Comparison of ENCODE assay signal across 1 cellular context in genomic region chr1:161009602-161010211, GRCh38.
TF ChIP-seq lines count a peak whose summit lies in the region.

No MANE protein-coding gene starts in this region.

TF ChIP-seq in K562, 482 proteins besides CTCF, POLR2A, EP300 and RAD21 (continued from another document and continues in another):
- no peak for TF ChIP-seq ZNF318 (IDR thresholded peaks at IDR 0.05; ENCODE audit: borderline replicate concordance in 1 of 2, low read depth in 1 of 2)
- TF ChIP-seq PRDM10 (IDR thresholded peaks at IDR 0.05; ENCODE audit: partially characterized antibody) = peak; percentile 79
- TF ChIP-seq NCOA6 (IDR thresholded peaks at IDR 0.05) = no peak
- peak; percentile 86 for TF ChIP-seq ZNF384 (IDR thresholded peaks at IDR 0.05; ENCODE audit: low read depth, low read length)
- peak; percentile 19 to 64; a peak in 2 of 4 replicates for TF ChIP-seq RCOR1 (IDR thresholded peaks at IDR 0.05; ENCODE audit: borderline replicate concordance in 1 of 2, low read depth in 2 of 2, low read length in 2 of 2)
- peak; percentile 87 for TF ChIP-seq PHB2 (IDR thresholded peaks at IDR 0.05; ENCODE audit: low read depth)
- peak; percentile 29; the same call in 1 of the 2 replicates for TF ChIP-seq JUND (IDR thresholded peaks at IDR 0.05; ENCODE audit: borderline replicate concordance, low read depth, low read length)
- no peak; the same call in 2 of the 3 replicates for TF ChIP-seq JUND (tag; IDR thresholded peaks at IDR 0.05; ENCODE audit: borderline replicate concordance, low read depth, low read length)
- TF ChIP-seq ZNF274 (IDR thresholded peaks at IDR 0.05; ENCODE audit: borderline replicate concordance, low read depth, low read length) = no peak
- TF ChIP-seq ZNF347 (CRISPR knock-in tag; IDR thresholded peaks at IDR 0.05; ENCODE audit: low read depth) = no peak
- TF ChIP-seq SNAPC5 (CRISPR knock-in tag; IDR thresholded peaks at IDR 0.05) = no peak
- TF ChIP-seq SMAD1 (IDR thresholded peaks at IDR 0.05; ENCODE audit: low read depth, low read length, partially characterized antibody) = no peak
- no peak for TF ChIP-seq ZNF695 (CRISPR knock-in tag; IDR thresholded peaks at IDR 0.05)
- no peak for TF ChIP-seq HMGN3 (IDR thresholded peaks at IDR 0.05; ENCODE audit: borderline replicate concordance, extremely low read depth, insufficient read length, low read depth, low read length)
- no peak for TF ChIP-seq ZC3H4 (CRISPR knock-in tag; IDR thresholded peaks at IDR 0.05; ENCODE audit: borderline replicate concordance)
- peak; percentile 60 for TF ChIP-seq ZNF316 (IDR thresholded peaks at IDR 0.05)
- peak; percentile 63; the same call in 1 of the 2 replicates for TF ChIP-seq ARID3A (IDR thresholded peaks at IDR 0.05; ENCODE audit: borderline replicate concordance, low read depth, low read length)
- TF ChIP-seq TEAD4 (IDR thresholded peaks at IDR 0.05; ENCODE audit: low read length) = peak; percentile 91
- no peak for TF ChIP-seq TEAD4 (CRISPR knock-in tag; IDR thresholded peaks at IDR 0.05; ENCODE audit: borderline replicate concordance)
- TF ChIP-seq KAT7 (CRISPR knock-in tag; IDR thresholded peaks at IDR 0.05; ENCODE audit: borderline replicate concordance) = no peak
- peak; percentile 84 for TF ChIP-seq NFE2 (IDR thresholded peaks at IDR 0.05; ENCODE audit: low read depth)
- 0 out of 2 replicates have a peak, but pooled peaks have one; percentile 33 for TF ChIP-seq DMBX1 (CRISPR knock-in tag; IDR thresholded peaks at IDR 0.05; ENCODE audit: borderline replicate concordance)
- TF ChIP-seq ARID1B (IDR thresholded peaks at IDR 0.05) = peak; percentile 96
- no peak for TF ChIP-seq SREBF2 (CRISPR knock-in tag; IDR thresholded peaks at IDR 0.05)
- no peak for TF ChIP-seq MCM7 (IDR thresholded peaks at IDR 0.05)
- TF ChIP-seq GABPA (tag; conservative IDR thresholded peaks at IDR 0.05; ENCODE audit: low read depth) = no peak
- peak; percentile 72 for TF ChIP-seq SMARCA5 (IDR thresholded peaks at IDR 0.05)
- TF ChIP-seq ZNF57 (CRISPR knock-in tag; IDR thresholded peaks at IDR 0.05) = no peak
- peak; percentile 62; the same call in 1 of the 2 replicates for TF ChIP-seq NCOA1 (IDR thresholded peaks at IDR 0.05; ENCODE audit: low read depth)
- no peak for TF ChIP-seq NR2C2 (CRISPR knock-in tag; IDR thresholded peaks at IDR 0.05)
- peak; percentile 22; the same call in 1 of the 2 replicates for TF ChIP-seq NR2C2 (tag; IDR thresholded peaks at IDR 0.05)
- TF ChIP-seq NCOA4 (IDR thresholded peaks at IDR 0.05; ENCODE audit: partially characterized antibody) = no peak
- peak; percentile 91 for TF ChIP-seq TAL1 (IDR thresholded peaks at IDR 0.05)
- TF ChIP-seq TBL1XR1 (IDR thresholded peaks at IDR 0.05; ENCODE audit: low read length in 2 of 2) = peak; percentile 59 to 76; a peak in 2 of 4 replicates
- TF ChIP-seq ILK (tag; IDR thresholded peaks at IDR 0.05; ENCODE audit: borderline replicate concordance, low read depth) = no peak
- TF ChIP-seq ARNT (IDR thresholded peaks at IDR 0.05) = 0 out of 4 replicates have a peak, but pooled peaks of 1 of the 2 experiments have one; percentile 40
- peak; percentile 82; the same call in 1 of the 2 replicates for TF ChIP-seq SMARCE1 (IDR thresholded peaks at IDR 0.05)
- peak; percentile 49; the same call in 1 of the 2 replicates for TF ChIP-seq MTA3 (IDR thresholded peaks at IDR 0.05; ENCODE audit: borderline replicate concordance)
- TF ChIP-seq MYC (IDR thresholded peaks at IDR 0.05; ENCODE audit: low read depth, low read length) = 0 out of 2 replicates have a peak, but pooled peaks have one; percentile 32
- no peak for TF ChIP-seq MYC (CRISPR knock-in tag; IDR thresholded peaks at IDR 0.05; ENCODE audit: borderline replicate concordance, low read depth)
- peak; percentile 48; the same call in 1 of the 2 replicates for TF ChIP-seq CXXC5 (CRISPR knock-in tag; IDR thresholded peaks at IDR 0.05)
- peak; percentile 89 for TF ChIP-seq TCF3 (CRISPR knock-in tag; IDR thresholded peaks at IDR 0.05)
- TF ChIP-seq WHSC1 (IDR thresholded peaks at IDR 0.05; ENCODE audit: low read length) = no peak
- 0 out of 2 replicates have a peak, but pooled peaks have one; percentile 30 for TF ChIP-seq HNRNPL (IDR thresholded peaks at IDR 0.05; ENCODE audit: low read depth, low read length)
- TF ChIP-seq KLF16 (IDR thresholded peaks at IDR 0.05) = peak; percentile 83
- TF ChIP-seq CCNT2 (IDR thresholded peaks at IDR 0.05; ENCODE audit: borderline replicate concordance, extremely low read depth, insufficient read length, low read depth, low read length) = no peak
- no peak for TF ChIP-seq MIER1 (IDR thresholded peaks at IDR 0.05; ENCODE audit: low read depth)
- TF ChIP-seq SOX6 (IDR thresholded peaks at IDR 0.05) = peak; percentile 67
- TF ChIP-seq FOXK2 (conservative IDR thresholded peaks at IDR 0.05 in 1 of 2, IDR thresholded peaks at IDR 0.05 in 1 of 2; ENCODE audit: low read depth in 2 of 2) = no peak
- peak; percentile 67; the same call in 1 of the 2 replicates for TF ChIP-seq LEF1 (IDR thresholded peaks at IDR 0.05)
- TF ChIP-seq PREB (CRISPR knock-in tag; IDR thresholded peaks at IDR 0.05) = no peak
- TF ChIP-seq FOXM1 (IDR thresholded peaks at IDR 0.05; ENCODE audit: low read depth) = peak; percentile 71; the same call in 1 of the 2 replicates
- TF ChIP-seq FOXM1 (CRISPR knock-in tag; IDR thresholded peaks at IDR 0.05; ENCODE audit: low read depth) = no peak
- no peak for TF ChIP-seq BRCA1 (IDR thresholded peaks at IDR 0.05)
- no peak for TF ChIP-seq BRCA1 (CRISPR knock-in tag; IDR thresholded peaks at IDR 0.05)
- TF ChIP-seq TBP (optimal IDR thresholded peaks at IDR 0.05; ENCODE audit: low read depth, low read length) = no peak
- TF ChIP-seq HDAC6 (IDR thresholded peaks at IDR 0.05; ENCODE audit: low read depth, low read length) = no peak
